Comparison of ENCODE assay signal across 21 cellular contexts in genomic region chr2:239905884-239906654, GRCh38.
"Had no signal": no experiment of that assay in that cellular context is flagged by ENCODE, and none has a peak within 500 bp of the region (broad histone marks: within the 10 kb centered on the region; RNA-seq: fewer than 3 reads in every experiment).

No MANE protein-coding gene starts in this region.

- H3K4me3 Mint-ChIP-seq: activated CD4-positive, alpha-beta T cell treated with anti-CD3 and anti-CD28 coated beads, Interleukin-2, amount 10 ng/mL, durations not matched to agents 7 days and 5 days; activated naive CD8-positive, alpha-beta T cell; central memory CD8-positive, alpha-beta T cell; immature natural killer cell; naive B cell had no signal

- H3K27me3 Mint-ChIP-seq: activated CD4-positive, alpha-beta T cell treated with anti-CD3 and anti-CD28 coated beads, Interleukin-2, amount 10 ng/mL, durations not matched to agents 7 days and 5 days; activated naive CD8-positive, alpha-beta T cell had no signal

- H3K9me3 Mint-ChIP-seq: central memory CD8-positive, alpha-beta T cell; immature natural killer cell had no signal

- H3K36me3 ChIP-seq: adrenal gland, spleen, thoracic aorta, upper lobe of right lung had no signal

- H3K27me3 ChIP-seq: adrenal gland, spleen, upper lobe of right lung had no signal

- H3K27ac Mint-ChIP-seq: activated CD4-positive, alpha-beta T cell treated with anti-CD3 and anti-CD28 coated beads, Interleukin-2, amount 10 ng/mL, durations not matched to agents 7 days and 5 days; activated naive CD8-positive, alpha-beta T cell; immature natural killer cell; progenitor cell of endocrine pancreas had no signal

- ATAC-seq: activated CD4-positive, CD25-positive, alpha-beta regulatory T cell treated with anti-CD3 and anti-CD28 coated beads, Interleukin-2, amount 50 U/mL, for 24 hours; mucosa of descending colon; upper lobe of right lung had no signal

- H3K27ac ChIP-seq: adrenal gland, spleen, thoracic aorta, upper lobe of right lung had no signal

- H3K36me3 Mint-ChIP-seq: activated naive CD8-positive, alpha-beta T cell; immature natural killer cell had no signal

- DNase-seq: activated CD4-positive, alpha-beta T cell treated with anti-CD3 and anti-CD28 coated beads, Interleukin-2, amount 10 ng/mL, durations not matched to agents 7 days and 5 days; activated naive CD4-positive, alpha-beta T cell; activated T-cell treated with anti-CD3 and anti-CD28 coated beads, Interleukin-2, amount 50 U/mL, for 1 hour; adrenal gland; foreskin fibroblast; immature natural killer cell; mesenchymal stem cell; mucosa of descending colon; naive B cell; nucleus accumbens; retina; SK-N-SH; spleen; stimulated activated CD4-positive, alpha-beta T cell treated with anti-CD3 and anti-CD28 coated beads, Interleukin-4, amount 100 ng/mL, for 1 hour; stimulated activated naive CD4-positive, alpha-beta T cell treated with Interleukin-2 at 50 U/mL for 16 hours; upper lobe of right lung had no signal

- H3K9me3 ChIP-seq: adrenal gland, mucosa of descending colon, SK-N-SH, thoracic aorta, upper lobe of right lung had no signal

- H3K4me2 ChIP-seq: SK-N-SH had no signal

- H3K4me3 ChIP-seq: adrenal gland, mucosa of descending colon, spleen, thoracic aorta, upper lobe of right lung had no signal

- H3K4me1 ChIP-seq: adrenal gland had no signal
